ENCODE assay signal across 8 cellular contexts in the genomic region with DNA sequence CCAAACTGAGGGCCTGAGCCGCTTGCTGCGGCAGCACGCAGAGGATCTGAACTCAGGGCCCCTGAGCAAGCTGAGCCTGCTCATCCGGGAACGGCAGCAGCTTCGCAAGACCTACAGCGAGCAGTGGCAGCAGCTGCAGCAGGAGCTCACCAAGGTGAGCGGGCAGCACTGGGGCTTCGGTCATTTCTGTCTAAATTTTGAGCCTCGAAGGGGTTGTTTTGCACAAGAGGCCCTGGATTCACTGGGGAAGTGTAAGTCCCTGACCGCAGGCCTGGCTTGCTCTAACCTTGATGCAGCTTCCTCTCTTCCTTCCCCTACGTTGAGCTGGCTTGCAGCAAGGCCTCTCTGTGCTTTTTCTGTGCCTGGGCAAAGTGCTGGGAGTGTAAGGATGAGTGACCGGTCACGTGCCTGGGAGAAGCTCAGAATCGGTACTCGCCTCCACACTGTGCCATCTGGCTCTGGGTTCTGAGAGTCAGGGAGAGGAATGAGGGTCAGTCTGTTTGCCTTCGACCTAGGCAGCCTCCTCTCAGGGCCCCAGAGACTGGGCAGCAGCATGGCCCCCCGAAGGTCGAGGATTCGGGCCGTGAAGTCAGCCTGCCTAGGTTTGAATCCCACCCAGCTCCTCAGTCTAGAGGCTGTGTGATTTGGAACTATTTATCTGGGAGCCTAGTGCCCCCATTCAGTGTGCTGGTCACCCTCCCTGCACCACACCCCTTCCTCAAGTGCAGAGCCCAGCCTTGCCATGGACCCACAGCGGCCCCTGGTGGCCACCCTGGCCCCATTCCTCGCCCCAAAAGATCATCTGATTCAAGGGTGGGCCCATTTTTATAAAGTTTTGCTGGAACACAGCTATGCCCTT. TPM values are rescaled to one million over a fixed set of nuclear protein-coding genes. Genes with fewer than 3 reads are reported as not detected.
DNase-seq lines count a peak whose midpoint lies in the region; ATAC-seq, FAIRE-seq and TF ChIP-seq lines count a peak whose summit lies in the region.

No MANE protein-coding gene starts in this region.

- H3K36me3 ChIP-seq in SJSA1 (peaks cover 26% of the 10 kb centered on the region), transverse colon (no peaks in the 10 kb centered on the region)

- H3K27me3 Mint-ChIP-seq in osteocyte (ENCODE audit: unreplicated experiment), result no peaks in the 10 kb centered on the region

- 53% methylated on average over 23 of the region's 23 CpGs; no CpG with 5 or more reads in 1 of the 2 donors for WGBS in transverse colon (ENCODE audit: low coverage in 1 of 2), 2 donors

- no peak for TF ChIP-seq POLR2A in transverse colon (IDR thresholded peaks at IDR 0.05)

- ATAC-seq in HG03460 (IDR thresholded peaks at IDR 0.05; ENCODE audit: unreplicated experiment), result peak; percentile 54

- no peaks in the 10 kb centered on the region for H3K36me3 Mint-ChIP-seq in osteocyte (ENCODE audit: unreplicated experiment)

- H3K4me1 Mint-ChIP-seq in osteocyte (ENCODE audit: unreplicated experiment), result peaks cover 17% of the 10 kb centered on the region

- H3K4me3 ChIP-seq in SJSA1 (no peak overlapping the region), transverse colon (peak overlapping the region in 2 of 4 donors; percentile 51 to 56)

- no peak for TF ChIP-seq EP300 in transverse colon (IDR thresholded peaks at IDR 0.05; ENCODE audit: low read depth)

- in situ Hi-C loops in transverse colon (cut with MboI; ENCODE audit: low pct_ligation_motif_present in 1 of 4, low pct_unique_long_range_greater_than_20kb in 1 of 4, low sequenced_read_pairs in 3 of 4), result loop anchor here (5.0 to 25.0 kb wide), 4 partner anchors 223 to 573 kb away; no protein-coding TSS in a partner anchor

- H3K27ac Mint-ChIP-seq in osteocyte (ENCODE audit: unreplicated experiment), result no peak overlapping the region

- intact Hi-C loops in transverse colon (cut with DNase I; ENCODE audit: low total_unique reads), result loop anchor here (1.0 to 10.0 kb wide), 2 partner anchors 171 to 237 kb away; a partner anchor contains a TSS

- H3K9me3 ChIP-seq in SJSA1 (replicated peaks) (no peaks in the 10 kb centered on the region), transverse colon (no peaks in the 10 kb centered on the region)

- no peak overlapping the region for H3K4me3 Mint-ChIP-seq in osteocyte (ENCODE audit: unreplicated experiment)

- TF ChIP-seq CTCF in osteocyte (IDR thresholded peaks at IDR 0.05) (peak; percentile 99), transverse colon (IDR thresholded peaks at IDR 0.05) (peak; percentile 97 to 99 (median 98))

- no peak for FAIRE-seq in frontal cortex (lab: Jason Lieb, UNC)

- DNase-seq in NCI-H1436 (lab: John Stamatoyannopoulos, UW), result peak; percentile 58
- no peak for DNase-seq in NCI-H1436 treated with DMSO at 0.1 percent for 48 hours (lab: John Stamatoyannopoulos, UW)
- peak; percentile 75 to 76 for DNase-seq in SJSA1 (ENCODE audit: low read depth in 1 of 2, low spot score in 2 of 2)
- DNase-seq in activated gamma-delta T cell treated with anti-CD3 and anti-CD28 coated beads, Interleukin-2, amount 50 U/mL, for 16 hours (ENCODE audit: low read depth), result peak; percentile 74
- peak; percentile 68 to 72 for DNase-seq in frontal cortex (ENCODE audit: low spot score in 2 of 2)
- peak; percentile 91 for DNase-seq in osteocyte (ENCODE audit: extremely low spot score, unreplicated experiment)
- DNase-seq in transverse colon, result peak; percentile 81

- no peaks in the 10 kb centered on the region for H3K9me3 Mint-ChIP-seq in osteocyte (ENCODE audit: unreplicated experiment)

- peaks cover 10% of the 10 kb centered on the region for H3K4me1 ChIP-seq in SJSA1 (replicated peaks)
- H3K4me1 ChIP-seq in transverse colon, result peaks cover 6 to 35% (median 23%) of the 10 kb centered on the region in 4 donors

- no peak overlapping the region for H3K27ac ChIP-seq in SJSA1
- peak overlapping the region; percentile 86 to 92 (median 90) for H3K27ac ChIP-seq in transverse colon

- H3K27me3 ChIP-seq in SJSA1 (replicated peaks) (no peaks in the 10 kb centered on the region), transverse colon (no peaks in the 10 kb centered on the region)

RNA-seq across cellular contexts. Expression of a gene that starts 1.4 kb away (rescaled TPM):
- 0.16 TPM in 1 of 2 replicates, not detected in the other for total RNA-seq in SJSA1 (2014; rRNA removed; shearing (Covaris generic))
- total RNA-seq in frontal cortex (3.7 TPM), osteocyte (2.2 and 2.5 TPM in 2 replicates), transverse colon (10 to 100 TPM in 3 of 4 donors, 1 to 10 TPM in 1; 7.0 to 18.3 (median 14.0) TPM)

RNA-seq across cellular contexts. Expression of a gene that starts 17.3 kb away (rescaled TPM):
- total RNA-seq in SJSA1 (2014; rRNA removed; shearing (Covaris generic)), result 75.0 and 92.8 TPM in 2 replicates
- 9.4 TPM for total RNA-seq in frontal cortex
- total RNA-seq in osteocyte, result 96.2 and 98.3 TPM in 2 replicates
- 100 to 1,000 TPM in 1 of 4 donors, 10 to 100 TPM in 3; 64.6 to 109 (median 80.6) TPM for total RNA-seq in transverse colon

RNA-seq across cellular contexts. Expression of a gene that starts 17.4 kb away (rescaled TPM):
- total RNA-seq in SJSA1 (2014; rRNA removed; shearing (Covaris generic)), result 0.85 and 3.9 TPM in 2 replicates
- total RNA-seq in frontal cortex (22.4 TPM), osteocyte (65.2 and 70.0 TPM in 2 replicates), transverse colon (100 to 1,000 TPM in 2 of 4 donors, 10 to 100 TPM in 2; 46.8 to 109 (median 86.4) TPM)

RNA-seq across cellular contexts. Expression of a gene that starts 46.7 kb away (rescaled TPM):
- total RNA-seq in SJSA1 (2014; rRNA removed; shearing (Covaris generic)), result 4.9 and 10.0 TPM in 2 replicates
- total RNA-seq in frontal cortex, result 8.6 TPM
- total RNA-seq in osteocyte, result 9.5 and 11.4 TPM in 2 replicates
- 10 to 100 TPM; 13.8 to 21.8 (median 17.9) TPM for total RNA-seq in transverse colon

RNA-seq across cellular contexts. Expression of a gene that starts 49.4 kb away (rescaled TPM):
- total RNA-seq in SJSA1 (2014; rRNA removed; shearing (Covaris generic)), result 67.9 and 75.5 TPM in 2 replicates
- total RNA-seq in frontal cortex (33.4 TPM), osteocyte (83.0 and 83.5 TPM in 2 replicates), transverse colon (100 to 1,000 TPM in 1 of 4 donors, 10 to 100 TPM in 3; 34.4 to 142 (median 52.9) TPM)
